9 cellular contexts compared by ENCODE assay signal in genomic region chr14:89399594-89400068, GRCh38. TPM values are rescaled to one million over a fixed set of nuclear protein-coding genes. Genes with fewer than 3 reads are reported as not detected.
A peak's percentile ranks its signal among the peaks of the same experiment; 100 is the strongest.
DNase-seq lines count a peak whose midpoint lies in the region; ATAC-seq and TF ChIP-seq lines count a peak whose summit lies in the region.
"Had no signal": no experiment of that assay in that cellular context is flagged by ENCODE, and none has a peak within 500 bp of the region (broad histone marks: within the 10 kb centered on the region; RNA-seq: fewer than 3 reads in every experiment).

No MANE protein-coding gene starts in this region.

- no peak overlapping the region for H3K4me3 ChIP-seq in iPS-20b (ENCODE audit: low read length)
- H3K4me3 ChIP-seq in stomach = no peak overlapping the region

- no peak overlapping the region for H3K9ac ChIP-seq in iPS-20b (ENCODE audit: low read depth, low read length)
- H3K9ac ChIP-seq: KMS-11 had no signal

- DNase-seq in Right ventricle myocardium superior (no peak), cardiac septum (ENCODE audit: low spot score) (no peak), type B pancreatic cell (ENCODE audit: extremely low spot score, unreplicated experiment) (no peak), stomach (no peak), GOT3 (lab: John Stamatoyannopoulos, UW) (no peak)
- DNase-seq in activated T-helper 2 cell treated with anti-CD3 and anti-CD28 coated beads, Interferon-gamma antibody, Interleukin-2, Interleukin-4, amounts not matched to agents 10 μg/mL and 5 μg/mL and 100 μg/mL, durations not matched to agents 14 hours and 24 hours and 36 hours (ENCODE audit: low spot score) = no peak
- DNase-seq in stimulated activated CD4-positive, alpha-beta T cell treated with anti-CD3 and anti-CD28 coated beads, Interleukin-2, amount 100 ng/mL, for 24 hours = no peak

- H3K27ac ChIP-seq in iPS-20b (ENCODE audit: low read length) (peak overlapping the region; percentile 13), stomach (peak overlapping the region in 2 of 5 donors; percentile 14 to 16)
- H3K27ac ChIP-seq: KMS-11 had no signal

- peaks cover 48% of the 10 kb centered on the region for H3K36me3 Mint-ChIP-seq in activated T-helper 2 cell treated with anti-CD3 and anti-CD28 coated beads, Interferon-gamma antibody, Interleukin-2, Interleukin-4, amounts not matched to agents 10 μg/mL and 5 μg/mL and 100 μg/mL, durations not matched to agents 14 hours and 24 hours and 36 hours (ENCODE audit: low read depth)
- H3K36me3 Mint-ChIP-seq in type B pancreatic cell = peaks cover 13% of the 10 kb centered on the region

- H3K4me1 Mint-ChIP-seq in activated T-helper 2 cell treated with anti-CD3 and anti-CD28 coated beads, Interferon-gamma antibody, Interleukin-2, Interleukin-4, amounts not matched to agents 10 μg/mL and 5 μg/mL and 100 μg/mL, durations not matched to agents 14 hours and 24 hours and 36 hours (ENCODE audit: low read depth) = peaks cover 41% of the 10 kb centered on the region
- H3K4me1 Mint-ChIP-seq in type B pancreatic cell (ENCODE audit: unreplicated experiment) = peaks cover 43% of the 10 kb centered on the region

- H3K36me3 ChIP-seq in iPS-20b (ENCODE audit: insufficient read depth, low read depth, low read length) (peaks cover 11% of the 10 kb centered on the region), stomach (peaks cover 0 to 9% (median under 1%) of the 10 kb centered on the region in 4 donors)

- no peak for TF ChIP-seq POLR2A in stomach (IDR thresholded peaks at IDR 0.05)

- H3K9me3 ChIP-seq in iPS-20b (ENCODE audit: insufficient read depth, low read depth, low read length) = no peaks in the 10 kb centered on the region
- H3K9me3 ChIP-seq in stomach = no peaks in the 10 kb centered on the region

- peak; percentile 56 for ATAC-seq in Right ventricle myocardium superior (ENCODE audit: poor library complexity)

- 21 to 30% (median 25%) methylated on average over 10 of the region's 10 CpGs for WGBS in stomach, 5 donors

- H3K9me3 Mint-ChIP-seq in activated T-helper 2 cell treated with anti-CD3 and anti-CD28 coated beads, Interferon-gamma antibody, Interleukin-2, Interleukin-4, amounts not matched to agents 10 μg/mL and 5 μg/mL and 100 μg/mL, durations not matched to agents 14 hours and 24 hours and 36 hours = no peaks in the 10 kb centered on the region
- no peaks in the 10 kb centered on the region for H3K9me3 Mint-ChIP-seq in type B pancreatic cell

- intact Hi-C loops in Right ventricle myocardium superior (cut with DNase I) (no loop called here), cardiac septum (cut with DNase I) (no loop called here), stomach (cut with DNase I; ENCODE audit: low total_unique reads) (no loop called here)
- intact Hi-C loops in activated T-helper 2 cell treated with anti-CD3 and anti-CD28 coated beads, Interferon-gamma antibody, Interleukin-2, Interleukin-4, amounts not matched to agents 10 μg/mL and 5 μg/mL and 100 μg/mL, durations not matched to agents 14 hours and 24 hours and 36 hours (cut with micrococcal nuclease) = no loop called here

- TF ChIP-seq CTCF in type B pancreatic cell (conservative IDR thresholded peaks at IDR 0.05) = no peak
- TF ChIP-seq CTCF in stomach (IDR thresholded peaks at IDR 0.05) = no peak

- H3K27ac Mint-ChIP-seq in activated T-helper 2 cell treated with anti-CD3 and anti-CD28 coated beads, Interferon-gamma antibody, Interleukin-2, Interleukin-4, amounts not matched to agents 10 μg/mL and 5 μg/mL and 100 μg/mL, durations not matched to agents 14 hours and 24 hours and 36 hours = peak overlapping the region; percentile 10
- peak overlapping the region; percentile 68 for H3K27ac Mint-ChIP-seq in type B pancreatic cell

- no peak overlapping the region for H3K4me3 Mint-ChIP-seq in activated T-helper 2 cell treated with anti-CD3 and anti-CD28 coated beads, Interferon-gamma antibody, Interleukin-2, Interleukin-4, amounts not matched to agents 10 μg/mL and 5 μg/mL and 100 μg/mL, durations not matched to agents 14 hours and 24 hours and 36 hours (ENCODE audit: low read depth)
- peak overlapping the region; percentile 31 for H3K4me3 Mint-ChIP-seq in type B pancreatic cell

- no peaks in the 10 kb centered on the region for H3K27me3 ChIP-seq in iPS-20b (ENCODE audit: insufficient read depth, low read length)
- H3K27me3 ChIP-seq in stomach = no peaks in the 10 kb centered on the region

- H3K4me1 ChIP-seq in iPS-20b (ENCODE audit: insufficient read depth, low read length) (peaks cover 19% of the 10 kb centered on the region; the same call in 1 of the 2 replicates), stomach (peaks cover 9 to 57% (median 35%) of the 10 kb centered on the region in 4 donors)

- no peak for TF ChIP-seq EP300 in stomach (IDR thresholded peaks at IDR 0.05)

- no peaks in the 10 kb centered on the region for H3K27me3 Mint-ChIP-seq in activated T-helper 2 cell treated with anti-CD3 and anti-CD28 coated beads, Interferon-gamma antibody, Interleukin-2, Interleukin-4, amounts not matched to agents 10 μg/mL and 5 μg/mL and 100 μg/mL, durations not matched to agents 14 hours and 24 hours and 36 hours (ENCODE audit: low read depth)
- H3K27me3 Mint-ChIP-seq in type B pancreatic cell = no peaks in the 10 kb centered on the region

RNA-seq across cellular contexts. Expression of gene FOXN3, which starts 17.4 kb away (rescaled TPM):
- total RNA-seq in Right ventricle myocardium superior = 122 TPM
- total RNA-seq in cardiac septum = 87.6 TPM
- 131 and 135 TPM in 2 replicates for total RNA-seq in activated T-helper 2 cell treated with anti-CD3 and anti-CD28 coated beads, Interferon-gamma antibody, Interleukin-2, Interleukin-4, amounts not matched to agents 10 μg/mL and 5 μg/mL and 100 μg/mL, durations not matched to agents 14 hours and 24 hours and 36 hours
- total RNA-seq in type B pancreatic cell (ENCODE audit: low replicate concordance) = 40.4 and 73.5 TPM in 2 replicates
- 100 to 1,000 TPM in 3 of 5 donors, 10 to 100 TPM in 2; 37.4 to 126 (median 100) TPM for total RNA-seq in stomach
- polyA plus RNA-seq in stomach = 10 to 100 TPM; 12.5 to 38.5 (median 23.0) TPM
